ENCODE assay signal across 12 cellular contexts in genomic region chr13:32731576-32731975, GRCh38.
A peak's percentile ranks its signal among the peaks of the same experiment; 100 is the strongest.
DNase-seq lines count a peak whose midpoint lies in the region; ATAC-seq and TF ChIP-seq lines count a peak whose summit lies in the region.
"Had no signal": no experiment of that assay in that cellular context is flagged by ENCODE, and none has a peak within 500 bp of the region (broad histone marks: within the 10 kb centered on the region; RNA-seq: fewer than 3 reads in every experiment).

No MANE protein-coding gene starts in this region.

- TF ChIP-seq CTCF in fibroblast of villous mesenchyme (IDR thresholded peaks at IDR 0.05; ENCODE audit: insufficient read depth, low read depth, low read length) (no peak), suprapubic skin (IDR thresholded peaks at IDR 0.05) (no peak)

- H3K9me3 Mint-ChIP-seq in activated CD8-positive, alpha-beta T cell treated with anti-CD3 and anti-CD28 coated beads, Interleukin-2, amount 10 ng/mL, durations not matched to agents 7 days and 5 days (ENCODE audit: insufficient read depth): peaks cover 3% of the 10 kb centered on the region
- H3K9me3 Mint-ChIP-seq: CD8-positive, alpha-beta T cell had no signal

- no peaks in the 10 kb centered on the region for H3K36me3 ChIP-seq in suprapubic skin

- no peak overlapping the region for H3K4me3 Mint-ChIP-seq in activated CD8-positive, alpha-beta T cell treated with anti-CD3 and anti-CD28 coated beads, Interleukin-2, amount 10 ng/mL, durations not matched to agents 7 days and 5 days
- H3K4me3 Mint-ChIP-seq: CD8-positive, alpha-beta T cell had no signal

- H3K27ac Mint-ChIP-seq in activated CD8-positive, alpha-beta T cell treated with anti-CD3 and anti-CD28 coated beads, Interleukin-2, amount 10 ng/mL, durations not matched to agents 7 days and 5 days: peak overlapping the region; percentile 48
- H3K27ac Mint-ChIP-seq: CD8-positive, alpha-beta T cell had no signal

- WGBS in suprapubic skin: 11% methylated on average over 2 of the region's 2 CpGs

- peak overlapping the region; percentile 59 for H3K27ac ChIP-seq in suprapubic skin

- no peaks in the 10 kb centered on the region for H3K27me3 Mint-ChIP-seq in activated CD8-positive, alpha-beta T cell treated with anti-CD3 and anti-CD28 coated beads, Interleukin-2, amount 10 ng/mL, durations not matched to agents 7 days and 5 days (ENCODE audit: low read depth)

- no peak for ATAC-seq in activated CD8-positive, alpha-beta T cell treated with anti-CD3 and anti-CD28 coated beads, Interleukin-2, amount 10 ng/mL, durations not matched to agents 7 days and 5 days
- ATAC-seq in GM21717 (IDR thresholded peaks at IDR 0.05; ENCODE audit: unreplicated experiment): no peak
- ATAC-seq in GM19463 (IDR thresholded peaks at IDR 0.05; ENCODE audit: unreplicated experiment): no peak
- ATAC-seq in HG03108 (IDR thresholded peaks at IDR 0.05; ENCODE audit: unreplicated experiment): no peak
- ATAC-seq: CD8-positive, alpha-beta T cell; HCT116 had no signal

- peak; percentile 5 for DNase-seq in stimulated activated CD4-positive, alpha-beta T cell treated with anti-CD3 and anti-CD28 coated beads, Interleukin-12 subunit alpha, Interleukin-12 subunit beta, amount 100 ng/mL, for 4 hours
- no peak for DNase-seq in stimulated activated CD4-positive, alpha-beta T cell treated with anti-CD3 and anti-CD28 coated beads, Interleukin-4, amount 100 ng/mL, for 1 hour
- DNase-seq in activated CD8-positive, alpha-beta T cell treated with anti-CD3 and anti-CD28 coated beads, Interleukin-2, amount 10 ng/mL, durations not matched to agents 7 days and 5 days: no peak
- DNase-seq in fibroblast of villous mesenchyme (ENCODE audit: low read depth): peak; percentile 42
- DNase-seq in suprapubic skin (ENCODE audit: low spot score in 2 of 2): no peak
- DNase-seq: CD8-positive, alpha-beta T cell; NCI-H774; T1000 had no signal

- H3K27me3 ChIP-seq in suprapubic skin: no peaks in the 10 kb centered on the region

- CTCF ChIA-PET in activated CD8-positive, alpha-beta T cell treated with anti-CD3 and anti-CD28 coated beads, Interleukin-2, amount 10 ng/mL, durations not matched to agents 7 days and 5 days (lab: Charles Lee): interaction anchor here (1.1 kb wide), 1 partner anchor 10 kb away, joined by 3 read pairs; no protein-coding TSS in a partner anchor

- peaks cover 63% of the 10 kb centered on the region for H3K36me3 Mint-ChIP-seq in activated CD8-positive, alpha-beta T cell treated with anti-CD3 and anti-CD28 coated beads, Interleukin-2, amount 10 ng/mL, durations not matched to agents 7 days and 5 days (ENCODE audit: low read depth)

- H3K9me3 ChIP-seq in suprapubic skin: peaks cover 5% of the 10 kb centered on the region

- no peak for TF ChIP-seq EP300 in suprapubic skin (IDR thresholded peaks at IDR 0.05)

- H3K4me3 ChIP-seq in fibroblast of villous mesenchyme (ENCODE audit: low read depth, low read length): no peak overlapping the region
- H3K4me3 ChIP-seq in suprapubic skin: no peak overlapping the region

- H3K4me1 ChIP-seq in suprapubic skin: peaks cover 43% of the 10 kb centered on the region

- POLR2A ChIA-PET in activated CD8-positive, alpha-beta T cell treated with anti-CD3 and anti-CD28 coated beads, Interleukin-2, amount 10 ng/mL, durations not matched to agents 7 days and 5 days (lab: Charles Lee): no interaction called here

- no peak for TF ChIP-seq POLR2A in suprapubic skin (IDR thresholded peaks at IDR 0.05)

- H3K4me1 Mint-ChIP-seq in activated CD8-positive, alpha-beta T cell treated with anti-CD3 and anti-CD28 coated beads, Interleukin-2, amount 10 ng/mL, durations not matched to agents 7 days and 5 days (ENCODE audit: low read depth): peaks cover 35% of the 10 kb centered on the region

Comparison
In these comparisons a context has a peak if more than half of its experiments do, and no peak if none do; other contexts are left out.
1. DNase-seq: peak in stimulated activated CD4-positive, alpha-beta T cell treated with anti-CD3 and anti-CD28 coated beads, Interleukin-12 subunit alpha, Interleukin-12 subunit beta, amount 100 ng/mL, for 4 hours (single experiment) and fibroblast of villous mesenchyme (single experiment); none in stimulated activated CD4-positive, alpha-beta T cell treated with anti-CD3 and anti-CD28 coated beads, Interleukin-4, amount 100 ng/mL, for 1 hour (single experiment), activated CD8-positive, alpha-beta T cell treated with anti-CD3 and anti-CD28 coated beads, Interleukin-2, amount 10 ng/mL, durations not matched to agents 7 days and 5 days (single experiment) and suprapubic skin (0 of 2).